ENCODE assay signal across 19 cellular contexts in the genomic region with DNA sequence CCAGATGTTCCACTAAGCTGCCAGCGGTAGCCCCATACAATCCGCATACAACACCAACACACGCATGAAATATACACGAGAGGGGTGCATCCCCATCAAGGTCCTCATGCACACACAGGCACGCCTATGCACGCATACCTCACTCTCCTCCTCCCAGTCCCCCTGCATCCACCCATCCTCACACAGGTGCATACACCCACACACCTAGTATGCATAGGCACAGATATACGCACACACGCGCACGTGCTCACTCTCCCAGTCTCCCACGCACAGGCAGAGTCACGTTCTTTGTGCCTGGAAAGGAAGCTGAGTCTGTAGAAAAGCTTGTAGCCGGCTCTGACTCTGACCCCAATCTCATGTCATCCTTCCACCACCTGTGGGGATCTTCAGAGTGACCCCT. TPM values are rescaled to one million over a fixed set of nuclear protein-coding genes. Genes with fewer than 3 reads are reported as not detected.
"Had no signal": no experiment of that assay in that cellular context is flagged by ENCODE, and none has a peak within 500 bp of the region (broad histone marks: within the 10 kb centered on the region; RNA-seq: fewer than 3 reads in every experiment).

No MANE protein-coding gene starts in this region.

- H3K4me3 ChIP-seq: neural progenitor cell, right lobe of liver, suprapubic skin, transverse colon had no signal

- H3K27ac ChIP-seq: neural progenitor cell, parathyroid adenoma, right lobe of liver, suprapubic skin, transverse colon had no signal

- H3K27me3 ChIP-seq: neural progenitor cell, right lobe of liver had no signal

- FAIRE-seq: endometrium, frontal cortex, keratinocyte, small intestine had no signal

- DNase-seq: cortex of kidney; effector memory CD8-positive, alpha-beta T cell; erythroblast; mesendoderm; midbrain; naive thymus-derived CD4-positive, alpha-beta T cell; right lobe of liver; small intestine; stimulated activated CD4-positive, alpha-beta T cell treated with anti-CD3 and anti-CD28 coated beads, Interleukin-15, amount 100 ng/mL, for 24 hours; stimulated activated CD4-positive, alpha-beta T cell treated with anti-CD3 and anti-CD28 coated beads, Interleukin-2, amount 100 ng/mL, for 48 hours; stimulated activated naive CD4-positive, alpha-beta T cell; stimulated activated naive CD8-positive, alpha-beta T cell treated with anti-CD3 and anti-CD28 coated beads, Interleukin-15, amount 100 ng/mL, for 72 hours; transverse colon had no signal

- H3K9me3 ChIP-seq: right lobe of liver, suprapubic skin, transverse colon had no signal

- H2AFZ ChIP-seq: neural progenitor cell, parathyroid adenoma had no signal

- H3K36me3 ChIP-seq: neural progenitor cell, right lobe of liver, suprapubic skin, transverse colon had no signal

- H3K9ac ChIP-seq: neural progenitor cell, parathyroid adenoma had no signal

- H3K4me2 ChIP-seq: neural progenitor cell had no signal

- H3K79me2 ChIP-seq: parathyroid adenoma had no signal

- H3K4me1 ChIP-seq: neural progenitor cell, parathyroid adenoma, right lobe of liver, suprapubic skin, transverse colon had no signal

RNA-seq across cellular contexts. Expression of gene PADI2, which starts 16.9 kb away (rescaled TPM):
- polyA plus RNA-seq: naive thymus-derived CD4-positive, alpha-beta T cell had no signal
